Comparison of ENCODE assay signal across 13 cellular contexts in genomic region chr12:6638305-6638704, GRCh38. TPM values are rescaled to one million over a fixed set of nuclear protein-coding genes. Genes with fewer than 3 reads are reported as not detected.
DNase-seq lines count a peak whose midpoint lies in the region; ATAC-seq and TF ChIP-seq lines count a peak whose summit lies in the region.
"Had no signal": no experiment of that assay in that cellular context is flagged by ENCODE, and none has a peak within 500 bp of the region (broad histone marks: within the 10 kb centered on the region; RNA-seq: fewer than 3 reads in every experiment).

No MANE protein-coding gene starts in this region.

- H3K9ac ChIP-seq in BLaER1: peak overlapping the region; percentile 74
- 0 out of 2 replicates have a peak overlapping the region, but pooled peaks have one; percentile 9 for H3K9ac ChIP-seq in HUES64 (ENCODE audit: low read depth, low read length)

- H3K27ac ChIP-seq in BLaER1 (peak overlapping the region; percentile 97), HUES64 (ENCODE audit: low read depth, low read length) (no peak overlapping the region), RWPE1 (no peak overlapping the region)
- H3K27ac ChIP-seq: testis had no signal

- H3K9me3 ChIP-seq in BLaER1 (peaks cover 10% of the 10 kb centered on the region), HUES64 (ENCODE audit: insufficient read depth, low read depth, low read length) (no peaks in the 10 kb centered on the region)
- H3K9me3 ChIP-seq: testis had no signal

- H3K36me3 ChIP-seq in BLaER1 (peaks cover 6% of the 10 kb centered on the region; the same call in 1 of the 2 replicates), HUES64 (ENCODE audit: insufficient read depth, low read length) (no peaks in the 10 kb centered on the region)

- no peaks in the 10 kb centered on the region for H3K27me3 Mint-ChIP-seq in naive thymus-derived CD8-positive, alpha-beta T cell

- H3K4me3 ChIP-seq in BLaER1 (peak overlapping the region; percentile 38), HUES64 (ENCODE audit: low read length) (no peak overlapping the region)
- H3K4me3 ChIP-seq: testis had no signal

- 88% methylated on average over 9 of the region's 9 CpGs for WGBS in HUES64

- H3K4me1 Mint-ChIP-seq in naive thymus-derived CD8-positive, alpha-beta T cell: peaks cover 19 to 64% (median 35%) of the 10 kb centered on the region in 4 donors

- H4K20me1 ChIP-seq in BLaER1: no peaks in the 10 kb centered on the region

- CTCF ChIA-PET in RWPE1 (lab: Yijun Ruan, JAX): no interaction called here

- peaks cover 0 to 6% (median 0%) of the 10 kb centered on the region in 9 donors for H3K9me3 Mint-ChIP-seq in naive thymus-derived CD8-positive, alpha-beta T cell

- no peak for ATAC-seq in naive thymus-derived CD8-positive, alpha-beta T cell

- peak overlapping the region in 6 of 10 donors; percentile 4 to 79 (median 64) for H3K27ac Mint-ChIP-seq in naive thymus-derived CD8-positive, alpha-beta T cell

- POLR2A ChIA-PET in naive thymus-derived CD8-positive, alpha-beta T cell (lab: Charles Lee): interaction anchor here (0.7 kb wide), 1 partner anchor 10 kb away, joined by 3 read pairs; no protein-coding TSS in a partner anchor
- POLR2A ChIA-PET in RWPE1 (lab: Yijun Ruan, JAX; ENCODE audit: low non-redundant PET): interaction anchor here (0.6 kb wide), 1 partner anchor 32 kb away, joined by 4 read pairs; no protein-coding TSS in a partner anchor

- DNase-seq in UCSD-AML1 (lab: John Stamatoyannopoulos, UW; ENCODE audit: unreplicated experiment) (peak; percentile 61), NAMALWA (ENCODE audit: low spot score) (no peak), HPDE6-E6E7 (ENCODE audit: extremely low spot score) (no peak), NCI-H2029 treated with DMSO at 0.1 percent for 48 hours (lab: John Stamatoyannopoulos, UW) (no peak), RWPE1 (ENCODE audit: low spot score) (no peak)
- DNase-seq in naive thymus-derived CD8-positive, alpha-beta T cell: no peak
- DNase-seq: activated gamma-delta T cell, NCI-H1436 had no signal

- H3K4me1 ChIP-seq in BLaER1: peaks cover 75% of the 10 kb centered on the region
- H3K4me1 ChIP-seq in HUES64 (ENCODE audit: insufficient read depth, low read length): peaks cover 2% of the 10 kb centered on the region; the same call in 1 of the 2 replicates

- peak overlapping the region in 2 of 10 donors; percentile 18 to 42 for H3K4me3 Mint-ChIP-seq in naive thymus-derived CD8-positive, alpha-beta T cell

- no peaks in the 10 kb centered on the region for H3K27me3 ChIP-seq in BLaER1
- H3K27me3 ChIP-seq in HUES64 (ENCODE audit: insufficient read depth, low read length): no peaks in the 10 kb centered on the region; the same call in none of the 2 replicates
- H3K27me3 ChIP-seq: testis had no signal

- H3K4me2 ChIP-seq in BLaER1: peak overlapping the region; percentile 97

- H3K36me3 Mint-ChIP-seq in naive thymus-derived CD8-positive, alpha-beta T cell: peaks cover 3 to 7% (median 6%) of the 10 kb centered on the region in 3 donors

- no peak for TF ChIP-seq CTCF in RWPE1 (conservative IDR thresholded peaks at IDR 0.05; ENCODE audit: low read depth)

RNA-seq across cellular contexts. Expression of gene LPAR5, which starts 2.5 kb away (rescaled TPM):
- polyA plus RNA-seq in HUES64 (2013, experiment 1 of 2): 0.30 TPM
- 0.51 TPM for polyA plus RNA-seq in HUES64 (2013, experiment 2 of 2)
- total RNA-seq in naive thymus-derived CD8-positive, alpha-beta T cell: 10 to 100 TPM; 16.6 to 18.9 TPM
- polyA plus RNA-seq in naive thymus-derived CD8-positive, alpha-beta T cell: 10 to 100 TPM in 2 of 3 donors, 1 to 10 TPM in 1; 7.9 to 14.2 (median 12.2) TPM
- total RNA-seq: NCI-H460, RPMI7951 had no signal

RNA-seq across cellular contexts. Expression of gene ACRBP, which starts 8.9 kb away (rescaled TPM):
- polyA plus RNA-seq in HUES64 (2013, experiment 1 of 2): 0.60 TPM
- polyA plus RNA-seq in HUES64 (2013, experiment 2 of 2): 1.1 TPM
- 10 to 100 TPM; 13.8 to 14.3 TPM for total RNA-seq in naive thymus-derived CD8-positive, alpha-beta T cell
- polyA plus RNA-seq in naive thymus-derived CD8-positive, alpha-beta T cell: under 1 TPM in 2 of 3 donors, not detected in 1; 0.43 to 0.50 TPM

RNA-seq across cellular contexts. Expression of gene ING4, which starts 24.6 kb away (rescaled TPM):
- 16.4 TPM for polyA plus RNA-seq in HUES64 (2013, experiment 1 of 2)
- 18.1 TPM for polyA plus RNA-seq in HUES64 (2013, experiment 2 of 2)
- 10 to 100 TPM; 81.2 to 90.6 TPM for total RNA-seq in naive thymus-derived CD8-positive, alpha-beta T cell
- 10 to 100 TPM; 89.5 to 99.6 (median 90.6) TPM for polyA plus RNA-seq in naive thymus-derived CD8-positive, alpha-beta T cell

RNA-seq across cellular contexts. Expression of gene CHD4, which starts 31.1 kb away (rescaled TPM):
- polyA plus RNA-seq in HUES64 (2013, experiment 1 of 2): 181 TPM
- 207 TPM for polyA plus RNA-seq in HUES64 (2013, experiment 2 of 2)
- total RNA-seq in naive thymus-derived CD8-positive, alpha-beta T cell: 100 to 1,000 TPM; 296 to 308 TPM
- polyA plus RNA-seq in naive thymus-derived CD8-positive, alpha-beta T cell: 10 to 100 TPM; 31.4 to 57.3 (median 56.9) TPM

RNA-seq across cellular contexts. Expression of gene ZNF384, which starts 50.9 kb away (rescaled TPM):
- 46.0 TPM for polyA plus RNA-seq in HUES64 (2013, experiment 1 of 2)
- 48.6 TPM for polyA plus RNA-seq in HUES64 (2013, experiment 2 of 2)
- total RNA-seq in naive thymus-derived CD8-positive, alpha-beta T cell: 10 to 100 TPM; 90.5 to 94.8 TPM
- 10 to 100 TPM; 17.6 to 39.6 (median 26.3) TPM for polyA plus RNA-seq in naive thymus-derived CD8-positive, alpha-beta T cell
